ENCODE assay signal across 12 cellular contexts in the genomic region with DNA sequence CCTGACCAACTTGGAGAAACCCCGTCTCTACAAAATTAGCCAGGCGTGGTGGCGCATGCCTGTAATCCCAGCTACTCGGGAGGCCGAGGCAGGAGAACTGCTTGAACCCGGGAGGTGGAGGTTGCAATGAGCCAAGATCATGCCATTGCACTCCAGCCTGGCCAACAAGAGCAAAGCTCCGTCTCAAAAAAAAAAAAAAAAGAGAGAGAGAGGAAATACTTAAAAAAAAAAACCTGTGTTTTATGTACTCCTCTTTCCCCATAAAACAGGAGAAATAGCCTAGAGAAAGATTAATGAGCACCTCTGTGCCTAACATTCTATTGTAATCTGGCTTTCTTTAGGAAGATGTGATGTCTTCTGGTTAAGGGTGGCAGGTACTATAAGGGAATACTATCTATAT. TPM values are rescaled to one million over a fixed set of nuclear protein-coding genes. Genes with fewer than 3 reads are reported as not detected.
A peak's percentile ranks its signal among the peaks of the same experiment; 100 is the strongest.
DNase-seq lines count a peak whose midpoint lies in the region; ATAC-seq and TF ChIP-seq lines count a peak whose summit lies in the region.
"Not testable (repeated sequence)": the region's sequence is repeated elsewhere in the genome, so short reads cannot be mapped to it uniquely, and the experiment has no call there.
"Had no signal": no experiment of that assay in that cellular context is flagged by ENCODE, and none has a peak within 500 bp of the region (broad histone marks: within the 10 kb centered on the region; RNA-seq: fewer than 3 reads in every experiment).

No MANE protein-coding gene starts in this region.

- TF ChIP-seq CTCF in AG09309 (IDR thresholded peaks at IDR 0.05; ENCODE audit: control insufficient read depth, insufficient read depth, low read depth, low read length, missing control alignments); HCT116 (IDR thresholded peaks at IDR 0.05 in 2 of 3, conservative IDR thresholded peaks at IDR 0.05 in 1 of 3; ENCODE audit: borderline replicate concordance in 1 of 3, insufficient read depth in 1 of 3, low read depth in 2 of 3, low read length in 2 of 3); PC-9 (conservative IDR thresholded peaks at IDR 0.05); dorsolateral prefrontal cortex (IDR thresholded peaks at IDR 0.05 in 54 of 56, conservative IDR thresholded peaks at IDR 0.05 in 2 of 56; ENCODE audit: low read depth in 1 of 56, partially characterized antibody in 56 of 56); right atrium auricular region (IDR thresholded peaks at IDR 0.05): not testable (repeated sequence)

- not testable (repeated sequence) for TF ChIP-seq RAD21 in HCT116 (IDR thresholded peaks at IDR 0.05; ENCODE audit: low read depth)

- BruUV-seq in HCT116 (replicated peaks; lab: Mats Ljungman, UMichigan); PC-9 (replicated peaks; lab: Mats Ljungman, UMichigan): not testable (repeated sequence)

- POLR2A ChIA-PET in HCT116 (lab: Charles Lee) (interaction anchor here (1.4 to 3.8 kb wide), 5 partner anchors 9 to 53 kb away, joined by 3 to 17 read pairs (median 9); no protein-coding TSS in a partner anchor), PC-9 (lab: Charles Lee; ENCODE audit: unreplicated experiment) (interaction anchor here (0.6 to 0.7 kb wide), 4 partner anchors 36 to 160 kb away, joined by 4 to 11 read pairs (median 8); a partner anchor contains a TSS)

- not testable (repeated sequence) for H3K27ac ChIP-seq in HCT116 (ENCODE audit: low read depth, low read length)
- H3K27ac ChIP-seq in PC-9 (peak overlapping the region; percentile 84; the same call in 1 of the 2 replicates), dorsolateral prefrontal cortex (peak overlapping the region in 26 of 59 donors; percentile 8 to 98 (median 89)), right atrium auricular region (peak overlapping the region; percentile 97), skin epidermis (peak overlapping the region in 9 of 21 experiments; percentile 2 to 99 (median 98))

- H3K4me1 ChIP-seq in HCT116 (ENCODE audit: control insufficient read depth in 1 of 2, insufficient read depth in 2 of 2, low read length in 2 of 2) (peaks cover 23 to 27% of the 10 kb centered on the region in 2 experiments), PC-9 (replicated peaks; ENCODE audit: insufficient read depth) (peaks cover 42% of the 10 kb centered on the region), right atrium auricular region (peaks cover 0 to 47% of the 10 kb centered on the region in 2 donors)

- not testable (repeated sequence) for DNase-seq in AG09309 (ENCODE audit: low read depth); HCT116 (ENCODE audit: low read depth, low spot score); PC-9; dorsolateral prefrontal cortex; right atrium auricular region (ENCODE audit: low spot score); natural killer cell treated with Interleukin-12 subunit alpha and Interleukin-12 subunit beta and Interleukin-15 and Interleukin-18, amount 100 ng/mL, for 72 hours (ENCODE audit: low spot score)

- not testable (repeated sequence) for H3K27me3 ChIP-seq in HCT116 (ENCODE audit: insufficient read depth, low read length); PC-9 (ENCODE audit: insufficient read depth, low read depth); dorsolateral prefrontal cortex; right atrium auricular region

- peaks cover 44% of the 10 kb centered on the region for H3K36me3 Mint-ChIP-seq in activated T-helper 17 cell treated with anti-CD3 and anti-CD28 coated beads, Interleukin-2, amount 50 U/mL, for 72 hours (ENCODE audit: low read depth)
- H3K36me3 Mint-ChIP-seq in natural killer cell treated with Interleukin-12 subunit alpha and Interleukin-12 subunit beta and Interleukin-15 and Interleukin-18, amount 100 ng/mL, for 72 hours = not testable (repeated sequence)

- H3K9me2 ChIP-seq in HCT116 (ENCODE audit: insufficient read depth); PC-9 (ENCODE audit: insufficient read depth): not testable (repeated sequence)

- CTCF ChIA-PET in HCT116 (lab: Charles Lee); PC-9 (lab: Charles Lee): not testable (repeated sequence)

- H3F3A ChIP-seq in PC-9 (ENCODE audit: insufficient read depth, low read depth) = not testable (repeated sequence)

- RAD21 ChIA-PET in HCT116 (lab: Charles Lee; ENCODE audit: low non-redundant PET in 1 of 2, low total read pairs in 2 of 2, uncharacterized antibody in 2 of 2, unreplicated experiment in 2 of 2) = interaction anchor here in 1 of 2 experiments (1.2 kb wide), 1 partner anchor 50 kb away, joined by 3 read pairs; no protein-coding TSS in a partner anchor

- H4K20me1 ChIP-seq in HCT116 (ENCODE audit: insufficient read depth) (peaks cover 10% of the 10 kb centered on the region; the same call in 1 of the 2 replicates), PC-9 (ENCODE audit: insufficient read depth) (peaks cover 37% of the 10 kb centered on the region)

- not testable (repeated sequence) for TF ChIP-seq POLR2A in HCT116 (IDR thresholded peaks at IDR 0.05; ENCODE audit: borderline replicate concordance, extremely low read depth, insufficient read depth, insufficient read length)

- not testable (repeated sequence) for H3K9me3 Mint-ChIP-seq in activated T-helper 17 cell treated with anti-CD3 and anti-CD28 coated beads, Interleukin-2, amount 50 U/mL, for 72 hours; natural killer cell treated with Interleukin-12 subunit alpha and Interleukin-12 subunit beta and Interleukin-15 and Interleukin-18, amount 100 ng/mL, for 72 hours

- H3K9ac ChIP-seq in HCT116 (ENCODE audit: low read length) = peak overlapping the region; percentile 94

- not testable (repeated sequence) for H3K27me3 Mint-ChIP-seq in activated T-helper 17 cell treated with anti-CD3 and anti-CD28 coated beads, Interleukin-2, amount 50 U/mL, for 72 hours; natural killer cell treated with Interleukin-12 subunit alpha and Interleukin-12 subunit beta and Interleukin-15 and Interleukin-18, amount 100 ng/mL, for 72 hours

- H3K4me2 ChIP-seq in HCT116 (ENCODE audit: low read length) (peak overlapping the region; percentile 98), PC-9 (peak overlapping the region; percentile 96)

- H3K4me1 Mint-ChIP-seq in activated T-helper 17 cell treated with anti-CD3 and anti-CD28 coated beads, Interleukin-2, amount 50 U/mL, for 72 hours = peaks cover 26% of the 10 kb centered on the region
- H3K4me1 Mint-ChIP-seq in natural killer cell treated with Interleukin-12 subunit alpha and Interleukin-12 subunit beta and Interleukin-15 and Interleukin-18, amount 100 ng/mL, for 72 hours (ENCODE audit: low read depth in 2 of 2) = peaks cover 33 to 41% of the 10 kb centered on the region in 2 donors

- peak overlapping the region; percentile 92 for H3K4me3 Mint-ChIP-seq in activated T-helper 17 cell treated with anti-CD3 and anti-CD28 coated beads, Interleukin-2, amount 50 U/mL, for 72 hours
- H3K4me3 Mint-ChIP-seq in natural killer cell treated with Interleukin-12 subunit alpha and Interleukin-12 subunit beta and Interleukin-15 and Interleukin-18, amount 100 ng/mL, for 72 hours = peak overlapping the region; percentile 91

- H3K27ac Mint-ChIP-seq in activated T-helper 17 cell treated with anti-CD3 and anti-CD28 coated beads, Interleukin-2, amount 50 U/mL, for 72 hours = not testable (repeated sequence)
- peak overlapping the region; percentile 97 to 99 for H3K27ac Mint-ChIP-seq in natural killer cell treated with Interleukin-12 subunit alpha and Interleukin-12 subunit beta and Interleukin-15 and Interleukin-18, amount 100 ng/mL, for 72 hours

- not testable (repeated sequence) for H3K36me3 ChIP-seq in HCT116 (ENCODE audit: control insufficient read depth in 1 of 2, insufficient read depth in 2 of 2, low read length in 2 of 2); right atrium auricular region
- H3K36me3 ChIP-seq in PC-9 (ENCODE audit: low read depth) = peaks cover 22% of the 10 kb centered on the region

- H3K9me3 ChIP-seq in HCT116 (ENCODE audit: control insufficient read depth in 1 of 2, insufficient read depth in 1 of 2, low read depth in 1 of 2, low read length in 2 of 2); PC-9 (ENCODE audit: insufficient read depth, low read depth); right atrium auricular region: not testable (repeated sequence)

- H3K4me3 ChIP-seq in AG09309 (ENCODE audit: control insufficient read depth, low read depth, low read length) = peak overlapping the region; percentile 77
- H3K4me3 ChIP-seq in HCT116 (replicated peaks in 1 of 2; ENCODE audit: low read depth in 1 of 2, low read length in 2 of 2) = peak overlapping the region in 1 of 2 experiments; percentile 91; a peak in 1 of 4 replicates
- peak overlapping the region; percentile 92; the same call in 1 of the 2 replicates for H3K4me3 ChIP-seq in PC-9
- H3K4me3 ChIP-seq in dorsolateral prefrontal cortex = peak overlapping the region in 56 of 59 donors; percentile 61 to 98 (median 87)
- H3K4me3 ChIP-seq in right atrium auricular region = not testable (repeated sequence)
- peak overlapping the region in 4 of 7 experiments; percentile 73 to 98 (median 92) for H3K4me3 ChIP-seq in skin epidermis

- H3K79me2 ChIP-seq in HCT116 (ENCODE audit: insufficient read depth, low read length) = peaks cover 64% of the 10 kb centered on the region
- H3K79me2 ChIP-seq in PC-9 (ENCODE audit: low read depth) = peaks cover 71% of the 10 kb centered on the region

- H2AFZ ChIP-seq in HCT116 (ENCODE audit: low read depth, low read length, poor library complexity, severe bottlenecking); PC-9: not testable (repeated sequence)

- not testable (repeated sequence) for ATAC-seq in HCT116; activated T-helper 17 cell treated with anti-CD3 and anti-CD28 coated beads, Interleukin-2, amount 50 U/mL, for 72 hours (replicated peaks); natural killer cell treated with Interleukin-12 subunit alpha and Interleukin-12 subunit beta and Interleukin-15 and Interleukin-18, amount 100 ng/mL, for 72 hours

- intact Hi-C loops in HCT116 (cut with micrococcal nuclease); PC-9 (cut with micrococcal nuclease; ENCODE audit: unreplicated experiment): not testable (repeated sequence)
- intact Hi-C loops in dorsolateral prefrontal cortex (cut with DNase I) = loop anchor here (5.0 kb wide), 6 partner anchors 44 to 274 kb away; a partner anchor contains a TSS

RNA-seq across cellular contexts. Expression of a gene that starts 1.9 kb away (rescaled TPM):
- 63.0 TPM for total RNA-seq in HCT116 (2021; ENCODE audit: unreplicated experiment)
- 30.6 and 37.7 TPM in 2 replicates for polyA plus RNA-seq in HCT116 (2012)
- total RNA-seq in PC-9 (2021) = 47.1 and 67.9 TPM in 2 replicates
- total RNA-seq in activated T-helper 17 cell treated with anti-CD3 and anti-CD28 coated beads, Interleukin-2, amount 50 U/mL, for 72 hours = 10 to 100 TPM; 49.3 to 55.9 TPM
- 100 to 1,000 TPM in 49 of 120 experiments, 10 to 100 TPM in 71; 53.5 to 160 (median 97.7) TPM for total RNA-seq in dorsolateral prefrontal cortex
- total RNA-seq in right atrium auricular region = 10 to 100 TPM; 28.5 to 32.7 TPM
- 10 to 100 TPM; 60.2 to 75.0 TPM for total RNA-seq in natural killer cell treated with Interleukin-12 subunit alpha and Interleukin-12 subunit beta and Interleukin-15 and Interleukin-18, amount 100 ng/mL, for 72 hours

RNA-seq across cellular contexts. Expression of a gene that starts 54.5 kb away (rescaled TPM):
- total RNA-seq in HCT116 (2021; ENCODE audit: unreplicated experiment) = 0.10 TPM
- polyA plus RNA-seq in HCT116 (2012) = 0.03 TPM in 1 of 2 replicates, not detected in the other
- not detected in 2 replicates for total RNA-seq in PC-9 (2021)
- not detected for total RNA-seq in activated T-helper 17 cell treated with anti-CD3 and anti-CD28 coated beads, Interleukin-2, amount 50 U/mL, for 72 hours
- total RNA-seq in dorsolateral prefrontal cortex = under 1 TPM in 4 of 120 experiments, not detected in 116; 0.29 to 0.54 (median 0.43) TPM
- total RNA-seq in right atrium auricular region = not detected
- not detected for total RNA-seq in natural killer cell treated with Interleukin-12 subunit alpha and Interleukin-12 subunit beta and Interleukin-15 and Interleukin-18, amount 100 ng/mL, for 72 hours
- total RNA-seq: A673, H7, LHCN-M2, mesenteric fat pad had no signal
